Comparison of ENCODE assay signal across 8 cellular contexts in genomic region chr13:45909089-45909488, GRCh38. TPM values are rescaled to one million over a fixed set of nuclear protein-coding genes. Genes with fewer than 3 reads are reported as not detected.
"Had no signal": no experiment of that assay in that cellular context is flagged by ENCODE, and none has a peak within 500 bp of the region (broad histone marks: within the 10 kb centered on the region; RNA-seq: fewer than 3 reads in every experiment).

No MANE protein-coding gene starts in this region.

- H3K9me3 Mint-ChIP-seq: IgD-negative memory B cell had no signal

- H3K4me3 ChIP-seq: K562 had no signal

- H3K36me3 Mint-ChIP-seq: IgD-negative memory B cell had no signal

- H3K27ac ChIP-seq: HL-60, KMS-11 had no signal

- ATAC-seq: HepG2, K562 had no signal

- H3K9ac ChIP-seq: KMS-11 had no signal

- H3K4me1 Mint-ChIP-seq: IgD-negative memory B cell had no signal

- DNase-seq: IMR-90, KBM-7, KG1 had no signal

- H3K4me2 ChIP-seq: KMS-11 had no signal

- H3K4me3 Mint-ChIP-seq: IgD-negative memory B cell had no signal

- H3K27ac Mint-ChIP-seq: IgD-negative memory B cell had no signal

RNA-seq across cellular contexts. Expression of gene SIAH3, which starts 57.5 kb away (rescaled TPM):
- total RNA-seq: HepG2, IMR-90, K562 had no signal
- polyA plus RNA-seq: HepG2, IgD-negative memory B cell, K562 had no signal
